19 cellular contexts compared by ENCODE assay signal in the genomic region with DNA sequence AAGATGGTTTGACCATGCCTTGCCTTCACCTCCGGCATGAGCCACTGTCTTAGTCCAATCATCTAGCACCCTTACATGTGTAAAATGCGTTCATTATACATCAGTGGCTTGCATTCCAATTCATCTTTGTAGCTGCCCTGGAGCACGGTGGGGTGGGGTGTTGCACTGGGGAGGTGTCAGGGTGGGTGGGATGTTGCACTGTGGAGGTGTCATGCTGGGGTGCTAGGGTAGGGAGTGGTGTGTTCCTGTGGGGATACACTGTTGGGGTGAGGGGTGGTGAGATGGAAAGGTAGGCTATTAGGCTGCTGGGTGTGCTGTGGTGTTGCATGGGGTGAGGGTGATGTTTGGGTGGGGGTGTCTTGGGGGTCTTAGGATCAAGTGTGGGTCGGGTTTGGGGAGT. TPM values are rescaled to one million over a fixed set of nuclear protein-coding genes. Genes with fewer than 3 reads are reported as not detected.
DNase-seq lines count a peak whose midpoint lies in the region; ATAC-seq and TF ChIP-seq lines count a peak whose summit lies in the region.
"Had no signal": no experiment of that assay in that cellular context is flagged by ENCODE, and none has a peak within 500 bp of the region (broad histone marks: within the 10 kb centered on the region; RNA-seq: fewer than 3 reads in every experiment).

No MANE protein-coding gene starts in this region.

- H3K4me1 ChIP-seq in gastroesophageal sphincter = no peaks in the 10 kb centered on the region
- H3K4me1 ChIP-seq: uterus had no signal

- no peak for TF ChIP-seq CTCF in gastroesophageal sphincter (IDR thresholded peaks at IDR 0.05)
- no peak for TF ChIP-seq CTCF in WTC11 (IDR thresholded peaks at IDR 0.05)

- no peak overlapping the region for H3K27ac ChIP-seq in gastroesophageal sphincter
- H3K27ac ChIP-seq: cardiac muscle cell, uterus had no signal

- ATAC-seq in activated T-cell treated with anti-CD3 and anti-CD28 coated beads, Interleukin-2, amount 50 U/mL, for 72 hours (replicated peaks in 1 of 2) = no peak
- ATAC-seq in activated T-cell treated with anti-CD3 and anti-CD28 coated beads, Interleukin-2, amount 50 U/mL, for 4 hours = no peak
- ATAC-seq in T-cell (replicated peaks in 1 of 4) (no peak), gastroesophageal sphincter (no peak), GM19467 (IDR thresholded peaks at IDR 0.05; ENCODE audit: unreplicated experiment) (no peak), WTC11 (no peak)
- ATAC-seq in central memory CD8-positive, alpha-beta T cell (replicated peaks; ENCODE audit: extremely low read depth, poor library complexity, severe bottlenecking) = no peak
- ATAC-seq in stimulated activated naive CD8-positive, alpha-beta T cell treated with anti-CD3 and anti-CD28 coated beads, Interleukin-15, amount 100 ng/mL, for 72 hours = no peak
- ATAC-seq: activated CD4-positive, CD25-positive, alpha-beta regulatory T cell treated with anti-CD3 and anti-CD28 coated beads, Interleukin-2, amount 50 U/mL, for 24 hours had no signal

- H3K36me3 Mint-ChIP-seq in activated T-cell treated with anti-CD3 and anti-CD28 coated beads, Interleukin-2, amount 50 U/mL, for 72 hours (ENCODE audit: insufficient read depth in 2 of 2) = peaks cover 21 to 41% of the 10 kb centered on the region in 2 donors
- H3K36me3 Mint-ChIP-seq in activated T-cell treated with anti-CD3 and anti-CD28 coated beads, Interleukin-2, amount 50 U/mL, for 4 hours (ENCODE audit: insufficient read depth) = peaks cover 52% of the 10 kb centered on the region
- H3K36me3 Mint-ChIP-seq in T-cell = peaks cover 51% of the 10 kb centered on the region
- peaks cover 58% of the 10 kb centered on the region for H3K36me3 Mint-ChIP-seq in central memory CD8-positive, alpha-beta T cell (ENCODE audit: insufficient read depth)
- H3K36me3 Mint-ChIP-seq in WTC11 = no peaks in the 10 kb centered on the region; the same call in 1 of the 2 replicates

- CTCF ChIA-PET in T-cell (lab: Charles Lee) = interaction anchor here in 1 of 2 donors (0.6 kb wide), 1 partner anchor 26 kb away, joined by 3 read pairs; no protein-coding TSS in a partner anchor
- CTCF ChIA-PET in WTC11 (lab: Charles Lee) = interaction anchor here (0.5 kb wide), 1 partner anchor 57 kb away, joined by 3 read pairs; no protein-coding TSS in a partner anchor

- peak overlapping the region; percentile 92 for H3K27ac Mint-ChIP-seq in activated T-cell treated with anti-CD3 and anti-CD28 coated beads, Interleukin-2, amount 50 U/mL, for 72 hours
- H3K27ac Mint-ChIP-seq in T-cell (peak overlapping the region; percentile 99), WTC11 (no peak overlapping the region)
- peak overlapping the region; percentile 64 for H3K27ac Mint-ChIP-seq in central memory CD8-positive, alpha-beta T cell (ENCODE audit: low read depth)
- peak overlapping the region; percentile 77 to 92 for H3K27ac Mint-ChIP-seq in stimulated activated naive CD8-positive, alpha-beta T cell treated with anti-CD3 and anti-CD28 coated beads, Interleukin-15, amount 100 ng/mL, for 72 hours
- H3K27ac Mint-ChIP-seq: nephron had no signal

- DNase-seq in activated T-cell treated with anti-CD3 and anti-CD28 coated beads, Interleukin-2, amount 50 U/mL, for 72 hours = no peak
- DNase-seq in activated T-cell treated with anti-CD3 and anti-CD28 coated beads, Interleukin-2, amount 50 U/mL, for 4 hours = no peak
- DNase-seq in T-cell = no peak
- no peak for DNase-seq in central memory CD8-positive, alpha-beta T cell (ENCODE audit: low spot score in 2 of 2)
- no peak for DNase-seq in stimulated activated naive CD8-positive, alpha-beta T cell treated with anti-CD3 and anti-CD28 coated beads, Interleukin-15, amount 100 ng/mL, for 72 hours
- DNase-seq in WTC11 (ENCODE audit: low spot score) = no peak
- DNase-seq: ACHN; COR-L47; mesendoderm; NCI-H1694 treated with DMSO at 0.1 percent for 48 hours; NCI-H82; stimulated activated CD4-positive, alpha-beta T cell treated with anti-CD3 and anti-CD28 coated beads, Interleukin-1b, Interleukin-23, amount 100 ng/mL, for 48 hours; T-helper 9 cell; uterus had no signal

- peaks cover 82% of the 10 kb centered on the region for H3K4me1 Mint-ChIP-seq in activated T-cell treated with anti-CD3 and anti-CD28 coated beads, Interleukin-2, amount 50 U/mL, for 72 hours (ENCODE audit: low read depth)
- peaks cover 84% of the 10 kb centered on the region for H3K4me1 Mint-ChIP-seq in activated T-cell treated with anti-CD3 and anti-CD28 coated beads, Interleukin-2, amount 50 U/mL, for 4 hours (ENCODE audit: low read depth)
- peaks cover 82 to 89% (median 83%) of the 10 kb centered on the region in 3 donors for H3K4me1 Mint-ChIP-seq in T-cell
- H3K4me1 Mint-ChIP-seq in central memory CD8-positive, alpha-beta T cell = peaks cover 88% of the 10 kb centered on the region
- peaks cover 97% of the 10 kb centered on the region for H3K4me1 Mint-ChIP-seq in stimulated activated naive CD8-positive, alpha-beta T cell treated with anti-CD3 and anti-CD28 coated beads, Interleukin-15, amount 100 ng/mL, for 72 hours
- H3K4me1 Mint-ChIP-seq in WTC11 = peaks cover 5% of the 10 kb centered on the region; the same call in 1 of the 2 replicates

- WGBS in gastroesophageal sphincter (ENCODE audit: low coverage in 1 of 2), 2 donors = 67 to 85% methylated on average over 1 to 2 of the region's 4 CpGs

- TF ChIP-seq EP300 in gastroesophageal sphincter (IDR thresholded peaks at IDR 0.05) = no peak

- H3K9me3 ChIP-seq in gastroesophageal sphincter = no peaks in the 10 kb centered on the region
- H3K9me3 ChIP-seq: uterus had no signal

- H3K27me3 Mint-ChIP-seq in activated T-cell treated with anti-CD3 and anti-CD28 coated beads, Interleukin-2, amount 50 U/mL, for 72 hours (ENCODE audit: low read depth) = no peaks in the 10 kb centered on the region
- H3K27me3 Mint-ChIP-seq in activated T-cell treated with anti-CD3 and anti-CD28 coated beads, Interleukin-2, amount 50 U/mL, for 4 hours (ENCODE audit: low read depth) = no peaks in the 10 kb centered on the region
- H3K27me3 Mint-ChIP-seq in T-cell (peaks cover 0 to 2% of the 10 kb centered on the region in 2 donors), WTC11 (ENCODE audit: low read depth) (no peaks in the 10 kb centered on the region; the same call in 1 of the 2 replicates)
- no peaks in the 10 kb centered on the region for H3K27me3 Mint-ChIP-seq in central memory CD8-positive, alpha-beta T cell
- no peaks in the 10 kb centered on the region for H3K27me3 Mint-ChIP-seq in stimulated activated naive CD8-positive, alpha-beta T cell treated with anti-CD3 and anti-CD28 coated beads, Interleukin-15, amount 100 ng/mL, for 72 hours

- H3K36me3 ChIP-seq in gastroesophageal sphincter = peaks cover 0 to 85% of the 10 kb centered on the region in 2 donors
- H3K36me3 ChIP-seq: cardiac muscle cell, uterus had no signal

- H3K4me3 Mint-ChIP-seq in activated T-cell treated with anti-CD3 and anti-CD28 coated beads, Interleukin-2, amount 50 U/mL, for 72 hours = no peak overlapping the region
- H3K4me3 Mint-ChIP-seq in activated T-cell treated with anti-CD3 and anti-CD28 coated beads, Interleukin-2, amount 50 U/mL, for 4 hours = no peak overlapping the region
- peak overlapping the region in 1 of 3 donors; percentile 83 for H3K4me3 Mint-ChIP-seq in T-cell
- peak overlapping the region; percentile 50 for H3K4me3 Mint-ChIP-seq in central memory CD8-positive, alpha-beta T cell
- H3K4me3 Mint-ChIP-seq in stimulated activated naive CD8-positive, alpha-beta T cell treated with anti-CD3 and anti-CD28 coated beads, Interleukin-15, amount 100 ng/mL, for 72 hours = no peak overlapping the region
- no peak overlapping the region for H3K4me3 Mint-ChIP-seq in WTC11
- H3K4me3 Mint-ChIP-seq: nephron had no signal

- H3K4me3 ChIP-seq in gastroesophageal sphincter = no peak overlapping the region
- H3K4me3 ChIP-seq: cardiac muscle cell, uterus had no signal

- TF ChIP-seq POLR2A in gastroesophageal sphincter (IDR thresholded peaks at IDR 0.05) = no peak

- POLR2A ChIA-PET in T-cell (lab: Charles Lee) (interaction anchor here in 1 of 2 donors (0.6 to 0.7 kb wide), 2 partner anchors 20 to 105 kb away, joined by 4 to 5 read pairs; no protein-coding TSS in a partner anchor), WTC11 (lab: Charles Lee) (no interaction called here)

- H3K9me3 Mint-ChIP-seq in activated T-cell treated with anti-CD3 and anti-CD28 coated beads, Interleukin-2, amount 50 U/mL, for 72 hours = no peaks in the 10 kb centered on the region
- no peaks in the 10 kb centered on the region for H3K9me3 Mint-ChIP-seq in activated T-cell treated with anti-CD3 and anti-CD28 coated beads, Interleukin-2, amount 50 U/mL, for 4 hours
- H3K9me3 Mint-ChIP-seq in T-cell (no peaks in the 10 kb centered on the region), WTC11 (peaks cover 5% of the 10 kb centered on the region)
- H3K9me3 Mint-ChIP-seq in central memory CD8-positive, alpha-beta T cell = no peaks in the 10 kb centered on the region
- no peaks in the 10 kb centered on the region for H3K9me3 Mint-ChIP-seq in stimulated activated naive CD8-positive, alpha-beta T cell treated with anti-CD3 and anti-CD28 coated beads, Interleukin-15, amount 100 ng/mL, for 72 hours

- no peaks in the 10 kb centered on the region for H3K27me3 ChIP-seq in gastroesophageal sphincter
- H3K27me3 ChIP-seq: cardiac muscle cell, uterus had no signal

TF ChIP-seq in WTC11, 78 proteins besides CTCF, POLR2A, EP300 and RAD21 (continues in another document):
- TF ChIP-seq EMX1 (CRISPR knock-in tag; IDR thresholded peaks at IDR 0.05) = no peak
- no peak for TF ChIP-seq SP1 (CRISPR knock-in tag; conservative IDR thresholded peaks at IDR 0.05)
- TF ChIP-seq, protein P1, sequence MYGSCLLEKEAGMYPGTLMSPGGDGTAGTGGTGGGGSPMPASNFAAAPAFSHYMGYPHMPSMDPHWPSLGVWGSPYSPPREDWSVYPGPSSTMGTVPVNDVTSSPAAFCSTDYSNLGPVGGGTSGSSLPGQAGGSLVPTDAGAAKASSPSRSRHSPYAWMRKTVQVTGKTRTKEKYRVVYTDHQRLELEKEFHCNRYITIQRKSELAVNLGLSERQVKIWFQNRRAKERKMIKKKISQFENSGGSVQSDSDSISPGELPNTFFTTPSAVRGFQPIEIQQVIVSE (CRISPR knock-in tag; IDR thresholded peaks at IDR 0.05; ENCODE audit: borderline replicate concordance) = no peak

RNA-seq across cellular contexts. Expression of a gene that starts 47.0 kb away (rescaled TPM):
- 100 to 1,000 TPM; 239 to 256 TPM for total RNA-seq in activated T-cell treated with anti-CD3 and anti-CD28 coated beads, Interleukin-2, amount 50 U/mL, for 72 hours
- 100 to 1,000 TPM; 143 to 180 (median 158) TPM for total RNA-seq in activated T-cell treated with anti-CD3 and anti-CD28 coated beads, Interleukin-2, amount 50 U/mL, for 4 hours
- 100 to 1,000 TPM; 390 to 711 (median 496) TPM for total RNA-seq in T-cell
- 10 to 100 TPM; 11.1 to 39.7 (median 16.3) TPM for total RNA-seq in gastroesophageal sphincter
- 2.6 to 2.8 TPM (median 2.7 TPM) in 3 replicates for total RNA-seq in WTC11 (2021)
- total RNA-seq: cardiac muscle cell had no signal

RNA-seq across cellular contexts. Expression of a gene that starts 56.1 kb away (rescaled TPM):
- total RNA-seq in activated T-cell treated with anti-CD3 and anti-CD28 coated beads, Interleukin-2, amount 50 U/mL, for 72 hours = 10 to 100 TPM in 1 of 2 donors, 1 to 10 TPM in 1; 9.4 to 15.1 TPM
- 1 to 10 TPM; 2.4 to 4.0 (median 2.9) TPM for total RNA-seq in activated T-cell treated with anti-CD3 and anti-CD28 coated beads, Interleukin-2, amount 50 U/mL, for 4 hours
- 1 to 10 TPM; 5.5 to 9.3 (median 6.1) TPM for total RNA-seq in T-cell
- 10 to 100 TPM; 18.0 to 38.7 (median 27.8) TPM for total RNA-seq in gastroesophageal sphincter
- 14.0 to 17.9 TPM (median 16.7 TPM) in 3 replicates for total RNA-seq in WTC11 (2021)
